1 cellular context compared by ENCODE assay signal in the genomic region with DNA sequence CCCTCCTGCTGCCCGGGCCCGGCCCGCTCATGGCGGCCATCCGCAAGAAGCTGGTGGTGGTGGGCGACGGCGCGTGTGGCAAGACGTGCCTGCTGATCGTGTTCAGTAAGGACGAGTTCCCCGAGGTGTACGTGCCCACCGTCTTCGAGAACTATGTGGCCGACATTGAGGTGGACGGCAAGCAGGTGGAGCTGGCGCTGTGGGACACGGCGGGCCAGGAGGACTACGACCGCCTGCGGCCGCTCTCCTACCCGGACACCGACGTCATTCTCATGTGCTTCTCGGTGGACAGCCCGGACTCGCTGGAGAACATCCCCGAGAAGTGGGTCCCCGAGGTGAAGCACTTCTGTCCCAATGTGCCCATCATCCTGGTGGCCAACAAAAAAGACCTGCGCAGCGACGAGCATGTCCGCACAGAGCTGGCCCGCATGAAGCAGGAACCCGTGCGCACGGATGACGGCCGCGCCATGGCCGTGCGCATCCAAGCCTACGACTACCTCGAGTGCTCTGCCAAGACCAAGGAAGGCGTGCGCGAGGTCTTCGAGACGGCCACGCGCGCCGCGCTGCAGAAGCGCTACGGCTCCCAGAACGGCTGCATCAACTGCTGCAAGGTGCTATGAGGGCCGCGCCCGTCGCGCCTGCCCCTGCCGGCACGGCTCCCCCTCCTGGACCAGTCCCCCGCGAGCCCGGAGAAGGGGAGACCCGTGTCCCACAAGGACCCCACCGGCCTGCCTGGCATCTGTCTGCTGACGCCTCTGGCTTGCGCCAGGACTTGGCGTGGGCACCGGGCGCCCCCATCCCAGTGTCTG.
TF ChIP-seq lines count a peak whose summit lies in the region.

No MANE protein-coding gene starts in this region.

TF ChIP-seq in SK-N-SH treated with all-trans-retinoic acid at 6 μM for 48 hours, 23 proteins besides CTCF, POLR2A, EP300 and RAD21 (continued from another document):
- TF ChIP-seq, protein P1, sequence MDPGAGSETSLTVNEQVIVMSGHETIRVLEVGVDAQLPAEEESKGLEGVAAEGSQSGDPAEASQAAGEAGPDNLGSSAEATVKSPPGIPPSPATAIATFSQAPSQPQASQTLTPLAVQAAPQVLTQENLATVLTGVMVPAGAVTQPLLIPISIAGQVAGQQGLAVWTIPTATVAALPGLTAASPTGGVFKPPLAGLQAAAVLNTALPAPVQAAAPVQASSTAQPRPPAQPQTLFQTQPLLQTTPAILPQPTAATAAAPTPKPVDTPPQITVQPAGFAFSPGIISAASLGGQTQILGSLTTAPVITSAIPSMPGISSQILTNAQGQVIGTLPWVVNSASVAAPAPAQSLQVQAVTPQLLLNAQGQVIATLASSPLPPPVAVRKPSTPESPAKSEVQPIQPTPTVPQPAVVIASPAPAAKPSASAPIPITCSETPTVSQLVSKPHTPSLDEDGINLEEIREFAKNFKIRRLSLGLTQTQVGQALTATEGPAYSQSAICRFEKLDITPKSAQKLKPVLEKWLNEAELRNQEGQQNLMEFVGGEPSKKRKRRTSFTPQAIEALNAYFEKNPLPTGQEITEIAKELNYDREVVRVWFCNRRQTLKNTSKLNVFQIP (CRISPR knock-in tag; IDR thresholded peaks at IDR 0.05; ENCODE audit: borderline replicate concordance, low read depth), result no peak
- TF ChIP-seq PPARA (CRISPR knock-in tag; IDR thresholded peaks at IDR 0.05; ENCODE audit: borderline replicate concordance) (no peak), ESRRG (CRISPR knock-in tag; IDR thresholded peaks at IDR 0.05) (no peak), GLIS3 (CRISPR knock-in tag; IDR thresholded peaks at IDR 0.05) (no peak; the same call in 1 of the 2 replicates), ARNTL (CRISPR knock-in tag; IDR thresholded peaks at IDR 0.05; ENCODE audit: borderline replicate concordance, low read depth) (no peak), RARB (CRISPR knock-in tag; IDR thresholded peaks at IDR 0.05) (no peak), TOX (CRISPR knock-in tag; IDR thresholded peaks at IDR 0.05; ENCODE audit: borderline replicate concordance) (no peak), ZFP3 (CRISPR knock-in tag; IDR thresholded peaks at IDR 0.05) (peak; percentile 50; the same call in 1 of the 2 replicates), ZNF70 (CRISPR knock-in tag; IDR thresholded peaks at IDR 0.05) (no peak)
